ENCODE assay signal across 15 cellular contexts in the genomic region with DNA sequence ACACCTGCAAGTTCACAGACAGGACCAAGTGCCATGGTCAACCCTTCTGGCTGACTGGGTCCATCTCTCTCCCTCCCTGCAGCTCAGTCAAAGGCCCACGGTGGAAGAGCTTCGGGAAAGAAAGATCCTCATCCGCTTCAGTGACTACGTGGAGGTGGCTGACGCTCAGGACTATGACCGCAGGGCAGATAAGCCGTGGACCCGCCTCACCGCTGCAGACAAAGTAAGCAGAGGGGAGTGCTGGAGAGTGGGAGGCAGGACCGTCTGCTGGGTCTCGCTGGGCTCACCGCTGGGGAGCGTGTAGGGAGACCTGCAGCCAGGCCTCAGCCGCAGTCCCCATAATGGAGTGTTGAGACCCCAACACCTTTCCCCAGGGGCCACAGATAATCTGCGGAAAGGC. TPM values are rescaled to one million over a fixed set of nuclear protein-coding genes. Genes with fewer than 3 reads are reported as not detected.
DNase-seq lines count a peak whose midpoint lies in the region; ATAC-seq, FAIRE-seq and TF ChIP-seq lines count a peak whose summit lies in the region.
"Had no signal": no experiment of that assay in that cellular context is flagged by ENCODE, and none has a peak within 500 bp of the region (broad histone marks: within the 10 kb centered on the region; RNA-seq: fewer than 3 reads in every experiment).

No MANE protein-coding gene starts in this region.

- H3K4me3 ChIP-seq in K562 = no peak overlapping the region
- H3K4me3 ChIP-seq: A549, BLaER1, GM23338 had no signal

- H3K4me3 Mint-ChIP-seq in stimulated activated naive B cell treated with anti-CD40 and anti-IgM and Interleukin-4, amounts not matched to agents 10 μg/mL and 1 μg/mL and 100 μg/mL, for 72 hours = peak overlapping the region in 1 of 2 donors; percentile 23
- H3K4me3 Mint-ChIP-seq: CD4-positive, CD25-positive, alpha-beta regulatory T cell; GM23338 had no signal

- H3K27ac ChIP-seq in K562 (ENCODE audit: extremely low read depth, low read depth, low read length) = no peak overlapping the region
- H3K27ac ChIP-seq: A549, BLaER1 had no signal

- TF ChIP-seq POLR2A in K562 (conservative IDR thresholded peaks at IDR 0.05) = no peak

- no peak overlapping the region for H2AFZ ChIP-seq in K562 (ENCODE audit: low read depth, low read length)
- H2AFZ ChIP-seq: GM23338 had no signal

- peaks cover 91% of the 10 kb centered on the region for H3K36me3 ChIP-seq in K562 (ENCODE audit: control insufficient read depth, insufficient read depth, low read length)

- 80% methylated on average over 15 of the region's 15 CpGs for WGBS in K562 (ENCODE audit: insufficient coverage, low coverage, missing lambda C conversion rate)

- no peak for TF ChIP-seq RAD21 in K562 (CRISPR knock-in tag; conservative IDR thresholded peaks at IDR 0.05 in 1 of 2, IDR thresholded peaks at IDR 0.05 in 1 of 2)

- H3K9ac ChIP-seq in K562 (ENCODE audit: insufficient read depth in 1 of 2, low read depth in 2 of 2, low read length in 2 of 2) = peak overlapping the region in 1 of 2 experiments; percentile 2; a peak in 1 of 4 replicates
- H3K9ac ChIP-seq: BLaER1 had no signal

- no peak overlapping the region for H3K4me2 ChIP-seq in K562 (ENCODE audit: insufficient read depth, low read length)
- H3K4me2 ChIP-seq: A549, BLaER1, GM23338 had no signal

- POLR2A ChIA-PET in K562 (lab: Yijun Ruan, JAX) = interaction anchor here (1.2 to 1.3 kb wide), 2 partner anchors 9 to 11 kb away, joined by 3 read pairs; no protein-coding TSS in a partner anchor

- CTCF ChIA-PET in K562 (lab: Yijun Ruan, JAX; ENCODE audit: low intra/inter-chr PET ratio) = no interaction called here

- H3K27ac Mint-ChIP-seq in stimulated activated naive B cell treated with anti-CD40 and anti-IgM and Interleukin-4, amounts not matched to agents 10 μg/mL and 1 μg/mL and 100 μg/mL, for 72 hours = peak overlapping the region; percentile 75
- H3K27ac Mint-ChIP-seq: GM23338 had no signal

- in situ Hi-C loops in SK-MEL-5 (cut with HindIII; ENCODE audit: low pct_unique_long_range_greater_than_20kb, low sequenced_read_pairs) (no loop called here), K562 (cut with MboI) (no loop called here), G401 (cut with HindIII; ENCODE audit: low sequenced_read_pairs) (no loop called here)

- no peaks in the 10 kb centered on the region for H4K20me1 ChIP-seq in K562 (replicated peaks; ENCODE audit: control insufficient read depth, insufficient read depth, low read length)

- peaks cover 9% of the 10 kb centered on the region for H3K9me3 ChIP-seq in K562 (replicated peaks; ENCODE audit: control insufficient read depth, insufficient read depth, low read depth, low read length)
- H3K9me3 ChIP-seq: A549 had no signal

- BruUV-seq in K562 (replicated peaks; lab: Mats Ljungman, UMichigan) = no TSS peak

- H3K27me3 ChIP-seq in K562 (ENCODE audit: control insufficient read depth in 2 of 2, insufficient read depth in 2 of 2, low read length in 2 of 2) = no peaks in the 10 kb centered on the region
- H3K27me3 ChIP-seq: BLaER1 had no signal

- ATAC-seq in K562 = peak; percentile 41; the same call in 2 of the 3 replicates
- no peak for ATAC-seq in stimulated activated naive B cell treated with anti-CD40 and anti-IgM and Interleukin-4, amounts not matched to agents 10 μg/mL and 1 μg/mL and 100 μg/mL, for 72 hours (replicated peaks)
- ATAC-seq: A549, GM23338 had no signal

- intact Hi-C loops in K562 (cut with micrococcal nuclease) = no loop called here

- H3K9me1 ChIP-seq in K562 (ENCODE audit: control insufficient read depth, insufficient read depth, low read length) = peaks cover 3% of the 10 kb centered on the region

- peaks cover 0 to 7% of the 10 kb centered on the region in 2 experiments; a peak in 1 of 5 replicates for H3K4me1 ChIP-seq in K562 (replicated peaks in 1 of 2; ENCODE audit: control insufficient read depth in 2 of 2, insufficient read depth in 2 of 2, low read length in 2 of 2)
- H3K4me1 ChIP-seq: A549 had no signal

- no peak for TF ChIP-seq EP300 in K562 (IDR thresholded peaks at IDR 0.05; ENCODE audit: low read length)

- no peaks in the 10 kb centered on the region for H3K27me3 Mint-ChIP-seq in stimulated activated naive B cell treated with anti-CD40 and anti-IgM and Interleukin-4, amounts not matched to agents 10 μg/mL and 1 μg/mL and 100 μg/mL, for 72 hours
- H3K27me3 Mint-ChIP-seq: CD4-positive, CD25-positive, alpha-beta regulatory T cell had no signal

- TF ChIP-seq CTCF in K562 (IDR thresholded peaks at IDR 0.05 in 2 of 3, conservative IDR thresholded peaks at IDR 0.05 in 1 of 3; ENCODE audit: insufficient read depth in 2 of 3, low read depth in 1 of 3, low read length in 3 of 3) = no peak

- peaks cover 70 to 86% of the 10 kb centered on the region in 2 donors for H3K36me3 Mint-ChIP-seq in stimulated activated naive B cell treated with anti-CD40 and anti-IgM and Interleukin-4, amounts not matched to agents 10 μg/mL and 1 μg/mL and 100 μg/mL, for 72 hours

- peaks cover 58 to 90% of the 10 kb centered on the region in 2 donors for H3K4me1 Mint-ChIP-seq in stimulated activated naive B cell treated with anti-CD40 and anti-IgM and Interleukin-4, amounts not matched to agents 10 μg/mL and 1 μg/mL and 100 μg/mL, for 72 hours

- FAIRE-seq in K562 (lab: Jason Lieb, UNC) = no peak
- FAIRE-seq: A549, GM12891, HTR-8/SVneo had no signal

- H3K9me3 Mint-ChIP-seq in stimulated activated naive B cell treated with anti-CD40 and anti-IgM and Interleukin-4, amounts not matched to agents 10 μg/mL and 1 μg/mL and 100 μg/mL, for 72 hours = peaks cover 0 to 2% of the 10 kb centered on the region in 2 donors

- DNase-seq in SK-MEL-5 (ENCODE audit: low read depth, low spot score) = peak; percentile 21
- no peak for DNase-seq in K562 (ENCODE audit: extremely low read depth in 1 of 4, low spot score in 3 of 4)
- DNase-seq in mesenteric fat pad (ENCODE audit: low spot score) = peak; percentile 87
- DNase-seq in stimulated activated naive B cell treated with anti-CD40 and anti-IgM and Interleukin-4, amounts not matched to agents 10 μg/mL and 1 μg/mL and 100 μg/mL, for 72 hours = no peak
- DNase-seq in islet precursor cell = no peak
- no peak for DNase-seq in DMS79 treated with DMSO at 0.1 percent for 48 hours (lab: John Stamatoyannopoulos, UW)
- DNase-seq in G401 (ENCODE audit: low spot score) = no peak
- DNase-seq: CD4-positive, CD25-positive, alpha-beta regulatory T cell; DMS53; H7 had no signal

- H3K79me2 ChIP-seq in K562 (ENCODE audit: control insufficient read depth, insufficient read depth, low read length) = no peaks in the 10 kb centered on the region

TF ChIP-seq in K562, 482 proteins besides CTCF, POLR2A, EP300 and RAD21 (continues in another document):
- TF ChIP-seq NR2C2 (CRISPR knock-in tag; IDR thresholded peaks at IDR 0.05) = no peak
- TF ChIP-seq NR2C2 (tag; IDR thresholded peaks at IDR 0.05) = no peak
- TF ChIP-seq HIVEP1 (CRISPR knock-in tag; IDR thresholded peaks at IDR 0.05) = no peak
- TF ChIP-seq KLF6 (CRISPR knock-in tag; IDR thresholded peaks at IDR 0.05; ENCODE audit: borderline replicate concordance) = no peak
- TF ChIP-seq ILF3 (IDR thresholded peaks at IDR 0.05; ENCODE audit: borderline replicate concordance) = no peak
- no peak for TF ChIP-seq ATF1 (CRISPR knock-in tag; IDR thresholded peaks at IDR 0.05)
- TF ChIP-seq ATF1 (tag; IDR thresholded peaks at IDR 0.05) = no peak

RNA-seq across cellular contexts. Expression of a gene that starts 45.0 kb away (rescaled TPM):
- 1,012 and 1,069 TPM in 2 replicates for total RNA-seq in SK-MEL-5 (2014; rRNA removed; shearing (Covaris generic))
- polyA plus RNA-seq in SK-MEL-5 (2015; cell fraction: cytosol; rRNA removed) = 579 and 677 TPM in 2 replicates
- polyA plus RNA-seq in SK-MEL-5 (2015; cell fraction: nucleus; rRNA removed) = 1,086 and 1,093 TPM in 2 replicates
- 88.3 and 95.2 TPM in 2 replicates for total RNA-seq in K562 (2011; cell fraction: chromatin; rRNA removed; ENCODE audit: low replicate concordance)
- total RNA-seq in K562 (2011; cell fraction: nucleolus; rRNA removed) = 51.5 and 54.2 TPM in 2 replicates
- total RNA-seq in K562 (2011; cell fraction: nucleoplasm; rRNA removed) = 88.9 and 141 TPM in 2 replicates
- 49.4 and 56.9 TPM in 2 replicates for total RNA-seq in K562 (2014; rRNA removed)
- 61.1 and 64.2 TPM in 2 replicates for total RNA-seq in K562 (2014; rRNA removed; fragmentation: Illumina TruSeq; extraction: Trizol)
- total RNA-seq in K562 (2015; rRNA removed; fragmentation: Illumina TruSeq; extraction: Trizol) = 48.4 and 49.8 TPM in 2 replicates
- total RNA-seq in K562 (2021) = 51.8 and 59.4 TPM in 2 replicates
- 107 and 108 TPM in 2 replicates for polyA plus RNA-seq in K562 (2011; rRNA removed)
- polyA plus RNA-seq in K562 (2011; cell fraction: cytosol; rRNA removed) = 40.2 and 54.9 TPM in 2 replicates
- 48.4 and 66.4 TPM in 2 replicates for polyA plus RNA-seq in K562 (2011; cell fraction: nucleus; rRNA removed)
- polyA plus RNA-seq in K562 (2012) = 57.0 and 64.2 TPM in 2 replicates
- 71.0 and 72.2 TPM in 2 replicates for polyA plus RNA-seq in K562 (2014; fragmentation: Illumina TruSeq; extraction: Trizol)
- 10 to 100 TPM; 74.5 to 86.8 TPM for polyA plus RNA-seq in K562 (2014; fragmentation: Nextera tagmentation; extraction: Ambion mirVana)
- polyA plus RNA-seq in K562 (2014; rRNA removed) = 55.2 and 59.5 TPM in 2 replicates
- polyA minus RNA-seq in K562 (2011; rRNA and poly(A)+ RNA removed) = 60.0 and 78.8 TPM in 2 replicates
- 16.2 and 25.4 TPM in 2 replicates for polyA minus RNA-seq in K562 (2011; cell fraction: cytosol; rRNA and poly(A)+ RNA removed)
- polyA minus RNA-seq in K562 (2011; cell fraction: nucleus; rRNA and poly(A)+ RNA removed) = 29.8 and 53.8 TPM in 2 replicates
- 11.0 TPM for total RNA-seq in mesenteric fat pad
- 45.5 and 45.9 TPM in 2 replicates for total RNA-seq in G401 (2014; rRNA removed; shearing (Covaris generic))

Comparison
In these comparisons a context has a peak if more than half of its experiments do, and no peak if none do; other contexts are left out.
1. DNase-seq: peak in SK-MEL-5 (single experiment) and mesenteric fat pad (single experiment); none in K562 (0 of 4), stimulated activated naive B cell treated with anti-CD40 and anti-IgM and Interleukin-4, amounts not matched to agents 10 μg/mL and 1 μg/mL and 100 μg/mL, for 72 hours (single experiment), islet precursor cell (single experiment), DMS79 treated with DMSO at 0.1 percent for 48 hours (single experiment) and G401 (single experiment).